ENCODE assay signal across 18 cellular contexts in the genomic region with DNA sequence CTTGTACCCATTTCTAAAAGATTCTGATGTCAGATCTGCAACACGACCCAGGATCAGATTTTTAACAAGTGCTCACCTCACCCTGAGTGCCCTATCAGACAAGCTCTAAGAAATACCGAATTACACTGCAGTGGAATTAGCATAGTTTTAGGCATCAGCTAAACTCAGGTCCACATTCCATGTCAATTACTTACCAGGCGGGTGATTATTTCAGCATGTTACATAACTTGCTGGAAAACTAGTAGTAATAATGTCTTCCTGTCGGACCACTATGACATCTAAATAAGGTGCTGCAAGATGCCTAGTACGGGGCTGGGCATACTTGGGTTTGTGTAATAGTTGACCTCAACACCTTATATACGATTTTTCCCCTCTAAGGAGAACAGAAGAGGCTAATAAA. TPM values are rescaled to one million over a fixed set of nuclear protein-coding genes. Genes with fewer than 3 reads are reported as not detected.
DNase-seq lines count a peak whose midpoint lies in the region; TF ChIP-seq lines count a peak whose summit lies in the region.
"Had no signal": no experiment of that assay in that cellular context is flagged by ENCODE, and none has a peak within 500 bp of the region (broad histone marks: within the 10 kb centered on the region; RNA-seq: fewer than 3 reads in every experiment).

No MANE protein-coding gene starts in this region.

- no peak for TF ChIP-seq EP300 in esophagus muscularis mucosa (IDR thresholded peaks at IDR 0.05)

- no peak overlapping the region for H3K4me3 ChIP-seq in esophagus muscularis mucosa
- H3K4me3 ChIP-seq: A549 had no signal

- peaks cover 8 to 13% (median 13%) of the 10 kb centered on the region in 4 donors for H3K4me1 ChIP-seq in esophagus muscularis mucosa
- H3K4me1 ChIP-seq: A549 had no signal

- TF ChIP-seq POLR2A in esophagus muscularis mucosa (IDR thresholded peaks at IDR 0.05; ENCODE audit: low read depth), result no peak

- H3K9me3 Mint-ChIP-seq in activated T-cell treated with anti-CD3 and anti-CD28 coated beads, Interleukin-2, amount 50 U/mL, for 24 hours, result no peaks in the 10 kb centered on the region

- no peak overlapping the region for H3K27ac ChIP-seq in esophagus muscularis mucosa (replicated peaks in 1 of 4)
- H3K27ac ChIP-seq: A549 had no signal

- H3K27me3 Mint-ChIP-seq in activated T-cell treated with anti-CD3 and anti-CD28 coated beads, Interleukin-2, amount 50 U/mL, for 24 hours, result peaks cover 22% of the 10 kb centered on the region

- TF ChIP-seq CTCF in esophagus muscularis mucosa (IDR thresholded peaks at IDR 0.05), result no peak

- H3K36me3 ChIP-seq in esophagus muscularis mucosa, result no peaks in the 10 kb centered on the region

- peaks cover 0 to 34% (median 0%) of the 10 kb centered on the region in 4 donors for H3K27me3 ChIP-seq in esophagus muscularis mucosa

- intact Hi-C loops in esophagus muscularis mucosa (cut with DNase I) (no loop called here), head of caudate nucleus (cut with DNase I) (no loop called here)

- no peaks in the 10 kb centered on the region for H3K36me3 Mint-ChIP-seq in activated T-cell treated with anti-CD3 and anti-CD28 coated beads, Interleukin-2, amount 50 U/mL, for 24 hours (ENCODE audit: low read depth)
- H3K36me3 Mint-ChIP-seq: CD4-positive, alpha-beta memory T cell had no signal

- DNase-seq in EH (ENCODE audit: low read depth) (peak; percentile 19), esophagus muscularis mucosa (ENCODE audit: extremely low spot score) (peak; percentile 24), renal cortical epithelial cell (ENCODE audit: low read depth) (peak; percentile 43), SK-N-DZ (ENCODE audit: low spot score) (no peak), head of caudate nucleus (no peak)
- no peak for DNase-seq in activated T-cell treated with anti-CD3 and anti-CD28 coated beads, Interleukin-2, amount 50 U/mL, for 24 hours
- DNase-seq: 8988T; ACHN; C1 segment of cervical spinal cord; Calu3; CD4-positive, alpha-beta memory T cell; COR-L47; DMS53; DMS79 treated with DMSO at 0.1 percent for 48 hours; H7; HCEC 1CT had no signal

- H3K9me3 ChIP-seq in esophagus muscularis mucosa, result no peaks in the 10 kb centered on the region
- H3K9me3 ChIP-seq: A549 had no signal

- H3K4me1 Mint-ChIP-seq in activated T-cell treated with anti-CD3 and anti-CD28 coated beads, Interleukin-2, amount 50 U/mL, for 24 hours (ENCODE audit: low read depth), result no peaks in the 10 kb centered on the region
- H3K4me1 Mint-ChIP-seq: CD4-positive, alpha-beta memory T cell had no signal

- no peak overlapping the region for H3K4me3 Mint-ChIP-seq in activated T-cell treated with anti-CD3 and anti-CD28 coated beads, Interleukin-2, amount 50 U/mL, for 24 hours
- H3K4me3 Mint-ChIP-seq: CD4-positive, alpha-beta memory T cell had no signal

- WGBS in esophagus muscularis mucosa, result 78% methylated on average over 6 of the region's 6 CpGs

- no peak overlapping the region for H3K27ac Mint-ChIP-seq in activated T-cell treated with anti-CD3 and anti-CD28 coated beads, Interleukin-2, amount 50 U/mL, for 24 hours
- H3K27ac Mint-ChIP-seq: CD4-positive, alpha-beta memory T cell had no signal

RNA-seq across cellular contexts. Expression of a gene that starts 21.0 kb away (rescaled TPM):
- 1 to 10 TPM; 1.3 to 9.4 (median 5.5) TPM for total RNA-seq in esophagus muscularis mucosa
- 0.35 and 0.94 TPM in 2 replicates for total RNA-seq in renal cortical epithelial cell
- 16.8 and 19.0 TPM in 2 replicates for polyA plus RNA-seq in SK-N-DZ (2014; cell fraction: cytosol; rRNA removed)
- 7.2 and 7.3 TPM in 2 replicates for polyA plus RNA-seq in SK-N-DZ (2014; cell fraction: nucleus; rRNA removed)
- total RNA-seq: CD4-positive, alpha-beta memory T cell had no signal
- polyA plus RNA-seq: A549; BJ; CD4-positive, alpha-beta memory T cell had no signal

Comparison
In these comparisons a context has a peak if more than half of its experiments do, and no peak if none do; other contexts are left out.
1. DNase-seq: peak in EH (single experiment), esophagus muscularis mucosa (single experiment) and renal cortical epithelial cell (single experiment); none in SK-N-DZ (single experiment), activated T-cell treated with anti-CD3 and anti-CD28 coated beads, Interleukin-2, amount 50 U/mL, for 24 hours (single experiment) and head of caudate nucleus (0 of 42).